Comparison of ENCODE assay signal across 8 cellular contexts in genomic region chr9:129225815-129226214, GRCh38. TPM values are rescaled to one million over a fixed set of nuclear protein-coding genes. Genes with fewer than 3 reads are reported as not detected.
A peak's percentile ranks its signal among the peaks of the same experiment; 100 is the strongest.
DNase-seq lines count a peak whose midpoint lies in the region; ATAC-seq and TF ChIP-seq lines count a peak whose summit lies in the region.

No MANE protein-coding gene starts in this region.

- TF ChIP-seq CTCF in DND-41 (IDR thresholded peaks at IDR 0.05; ENCODE audit: borderline replicate concordance, extremely low read depth, low read length, poor library complexity, severe bottlenecking) (no peak), chondrocyte (IDR thresholded peaks at IDR 0.05) (peak; percentile 18)

- H3K4me3 Mint-ChIP-seq in chondrocyte (ENCODE audit: unreplicated experiment) = peak overlapping the region; percentile 16

- no peak overlapping the region; the same call in 1 of the 2 replicates for H3K4me2 ChIP-seq in DND-41 (ENCODE audit: insufficient read depth, low read length)

- H3K27ac ChIP-seq in DND-41 (ENCODE audit: low read length) (no peak overlapping the region), mesodermal cell (ENCODE audit: low read depth, low read length, severe bottlenecking) (peak overlapping the region; percentile 86)

- peak overlapping the region; percentile 81 for H3K27ac Mint-ChIP-seq in chondrocyte (ENCODE audit: unreplicated experiment)

- 13 to 37% methylated on average over 3 to 4 of the region's 12 CpGs for WGBS in mesodermal cell (ENCODE audit: insufficient coverage in 2 of 2), 2 experiments

- DNase-seq in DND-41 = peak; percentile 73
- DNase-seq in chondrocyte (ENCODE audit: low spot score) = peak; percentile 93
- DNase-seq in erythroblast (lab: John Stamatoyannopoulos, UW) = no peak
- DNase-seq in NCI-H526 treated with DMSO at 0.1 percent for 48 hours (lab: John Stamatoyannopoulos, UW) = no peak

- no peaks in the 10 kb centered on the region for H3K27me3 Mint-ChIP-seq in chondrocyte (ENCODE audit: low read depth)

- H4K20me1 ChIP-seq in DND-41 (ENCODE audit: insufficient read depth, low read length) = no peaks in the 10 kb centered on the region

- no peak overlapping the region for H2AFZ ChIP-seq in DND-41 (ENCODE audit: low read depth, low read length)

- H3K4me1 ChIP-seq in DND-41 (ENCODE audit: insufficient read depth, low read length) = peaks cover 7% of the 10 kb centered on the region
- H3K4me1 ChIP-seq in mesodermal cell (ENCODE audit: control insufficient read depth, insufficient read depth, low read length, poor library complexity, severe bottlenecking) = peaks cover 27% of the 10 kb centered on the region

- no peak overlapping the region for H3K9ac ChIP-seq in DND-41 (ENCODE audit: low read depth, low read length)

- H3K36me3 Mint-ChIP-seq in chondrocyte (ENCODE audit: low read depth) = no peaks in the 10 kb centered on the region

- peaks cover 21% of the 10 kb centered on the region for H3K4me1 Mint-ChIP-seq in chondrocyte (ENCODE audit: low read depth)

- H3K27me3 ChIP-seq in DND-41 (ENCODE audit: insufficient read depth, low read length, poor library complexity) = no peaks in the 10 kb centered on the region

- no peaks in the 10 kb centered on the region for H3K79me2 ChIP-seq in DND-41 (ENCODE audit: insufficient read depth, low read length)

- H3K36me3 ChIP-seq in DND-41 (ENCODE audit: insufficient read depth, low read length) = no peaks in the 10 kb centered on the region
- no peaks in the 10 kb centered on the region for H3K36me3 ChIP-seq in mesodermal cell (ENCODE audit: control insufficient read depth, insufficient read depth, low read length)

- no peak for TF ChIP-seq POLR2A in erythroblast (IDR thresholded peaks at IDR 0.05; ENCODE audit: low read length)

- ATAC-seq in DND-41 (ENCODE audit: insufficient read depth, low read depth) = peak; percentile 84
- peak; percentile 96 for ATAC-seq in SK-N-SH treated with all-trans-retinoic acid at 6 μM for 48 hours
- ATAC-seq in GM18517 (IDR thresholded peaks at IDR 0.05; ENCODE audit: unreplicated experiment) = no peak
- no peak for ATAC-seq in GM19023 (IDR thresholded peaks at IDR 0.05; ENCODE audit: unreplicated experiment)

- H3K9me3 ChIP-seq in DND-41 (ENCODE audit: insufficient read depth, low read length, severe bottlenecking) (no peaks in the 10 kb centered on the region), mesodermal cell (ENCODE audit: control insufficient read depth, low read length) (no peaks in the 10 kb centered on the region)

- no peaks in the 10 kb centered on the region for H3K9me3 Mint-ChIP-seq in chondrocyte (ENCODE audit: low read depth)

- H3K4me3 ChIP-seq in DND-41 (ENCODE audit: low read depth in 1 of 2, low read length in 2 of 2) (no peak overlapping the region), mesodermal cell (ENCODE audit: extremely low read depth, insufficient read depth, low read length, poor library complexity, severe bottlenecking) (no peak overlapping the region)

TF ChIP-seq in SK-N-SH treated with all-trans-retinoic acid at 6 μM for 48 hours, 23 proteins besides CTCF, POLR2A, EP300 and RAD21:
- TF ChIP-seq ISL1 (CRISPR knock-in tag; IDR thresholded peaks at IDR 0.05) (no peak), TSHZ2 (CRISPR knock-in tag; IDR thresholded peaks at IDR 0.05) (peak; percentile 43; the same call in 1 of the 2 replicates), CSRNP3 (CRISPR knock-in tag; IDR thresholded peaks at IDR 0.05) (no peak), TCF4 (CRISPR knock-in tag; IDR thresholded peaks at IDR 0.05; ENCODE audit: borderline replicate concordance) (peak; percentile 74), POU6F1 (CRISPR knock-in tag; IDR thresholded peaks at IDR 0.05; ENCODE audit: borderline replicate concordance, low read depth) (no peak), TOX (CRISPR knock-in tag; IDR thresholded peaks at IDR 0.05; ENCODE audit: borderline replicate concordance) (no peak), RARB (CRISPR knock-in tag; IDR thresholded peaks at IDR 0.05) (no peak), ZNF565 (CRISPR knock-in tag; conservative IDR thresholded peaks at IDR 0.05; ENCODE audit: low read depth) (no peak), ZC3H10 (CRISPR knock-in tag; IDR thresholded peaks at IDR 0.05) (no peak), CSDC2 (CRISPR knock-in tag; IDR thresholded peaks at IDR 0.05) (0 out of 2 replicates have a peak, but pooled peaks have one; percentile 21)

RNA-seq across cellular contexts. Expression of gene IER5L, which starts 47.8 kb away (rescaled TPM):
- total RNA-seq in chondrocyte = 37.2 to 56.5 TPM (median 38.6 TPM) in 3 replicates
- 75.6 TPM for polyA plus RNA-seq in mesodermal cell (2013, experiment 1 of 2)
- polyA plus RNA-seq in mesodermal cell (2013, experiment 2 of 2) = 55.6 TPM

Comparison
In these comparisons a context has a peak if more than half of its experiments do, and no peak if none do; other contexts are left out.
1. ATAC-seq: peak in DND-41 (single experiment) and SK-N-SH treated with all-trans-retinoic acid at 6 μM for 48 hours (single experiment); none in GM18517 (single experiment) and GM19023 (single experiment).
2. DNase-seq: peak in DND-41 (single experiment) and chondrocyte (single experiment); none in erythroblast (0 of 2) and NCI-H526 treated with DMSO at 0.1 percent for 48 hours (single experiment).